20 cellular contexts compared by ENCODE assay signal in the genomic region with DNA sequence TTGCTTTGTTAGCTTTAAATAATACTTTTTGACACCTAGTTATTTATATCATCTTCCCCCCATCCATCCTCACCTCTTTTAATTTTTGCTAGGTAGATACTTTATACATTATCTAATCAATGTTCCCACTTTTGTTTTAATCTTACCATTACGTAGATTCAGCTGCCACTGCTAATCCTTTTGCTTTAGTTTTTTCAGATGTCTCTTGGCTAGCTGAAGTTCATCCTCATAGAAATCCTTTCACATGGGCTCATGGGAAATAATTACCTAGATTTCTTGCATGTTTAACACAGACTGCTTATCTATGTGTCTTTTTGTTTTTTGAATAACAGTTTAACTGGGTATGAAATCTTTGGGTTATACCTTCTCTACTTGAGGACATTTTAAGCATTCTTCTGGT.
DNase-seq lines count a peak whose midpoint lies in the region; ATAC-seq and TF ChIP-seq lines count a peak whose summit lies in the region.
"Had no signal": no experiment of that assay in that cellular context is flagged by ENCODE, and none has a peak within 500 bp of the region (broad histone marks: within the 10 kb centered on the region; RNA-seq: fewer than 3 reads in every experiment).

No MANE protein-coding gene starts in this region.

- peak overlapping the region; percentile 20 for H3K27ac Mint-ChIP-seq in activated CD8-positive, alpha-beta memory T cell treated with anti-CD3 and anti-CD28 coated beads, Interleukin-2, amount 10 ng/mL, durations not matched to agents 7 days and 5 days
- peak overlapping the region; percentile 65 for H3K27ac Mint-ChIP-seq in activated B cell treated with CpG ODN at 0.5 μM for 24 hours
- H3K27ac Mint-ChIP-seq in stimulated activated memory B cell treated with anti-CD40 and anti-IgM and Interleukin-4, amounts not matched to agents 10 μg/mL and 1 μg/mL and 100 μg/mL, for 72 hours: peak overlapping the region; percentile 38
- H3K27ac Mint-ChIP-seq in T-helper 2 cell treated with Interferon-gamma antibody and Interleukin-4, amounts not matched to agents 5 μg/mL and 100 μg/mL, for 36 hours: no peak overlapping the region
- H3K27ac Mint-ChIP-seq: activated naive CD4-positive, alpha-beta T cell treated with anti-CD3 and anti-CD28 coated beads for 36 hours; nephron progenitor cell had no signal

- H3K36me3 Mint-ChIP-seq in activated CD8-positive, alpha-beta memory T cell treated with anti-CD3 and anti-CD28 coated beads, Interleukin-2, amount 10 ng/mL, durations not matched to agents 7 days and 5 days: peaks cover 37% of the 10 kb centered on the region
- peaks cover 3% of the 10 kb centered on the region for H3K36me3 Mint-ChIP-seq in activated B cell treated with CpG ODN at 0.5 μM for 24 hours (ENCODE audit: low read depth)
- H3K36me3 Mint-ChIP-seq in stimulated activated memory B cell treated with anti-CD40 and anti-IgM and Interleukin-4, amounts not matched to agents 10 μg/mL and 1 μg/mL and 100 μg/mL, for 72 hours: peaks cover 36% of the 10 kb centered on the region
- H3K36me3 Mint-ChIP-seq in T-helper 2 cell treated with Interferon-gamma antibody and Interleukin-4, amounts not matched to agents 5 μg/mL and 100 μg/mL, for 36 hours (ENCODE audit: low read depth): peaks cover 38% of the 10 kb centered on the region

- ATAC-seq in activated CD8-positive, alpha-beta memory T cell treated with anti-CD3 and anti-CD28 coated beads, Interleukin-2, amount 10 ng/mL, durations not matched to agents 7 days and 5 days: no peak
- ATAC-seq in activated B cell treated with CpG ODN at 0.5 μM for 24 hours (ENCODE audit: low read depth): no peak
- no peak for ATAC-seq in stimulated activated memory B cell treated with anti-CD40 and anti-IgM and Interleukin-4, amounts not matched to agents 10 μg/mL and 1 μg/mL and 100 μg/mL, for 72 hours
- ATAC-seq: A549, psoas muscle had no signal

- H3K27ac ChIP-seq in KMS-11: no peak overlapping the region
- H3K27ac ChIP-seq: A549, C4-2B, coronary artery, psoas muscle had no signal

- POLR2A ChIA-PET in activated B cell treated with CpG ODN at 0.5 μM for 24 hours (lab: Charles Lee): interaction anchor here (1.0 to 1.8 kb wide), 2 partner anchors 22 to 59 kb away, joined by 4 to 5 read pairs; no protein-coding TSS in a partner anchor

- H3K4me2 ChIP-seq in KMS-11: peak overlapping the region; percentile 9
- H3K4me2 ChIP-seq: A549, smooth muscle cell had no signal

- no peaks in the 10 kb centered on the region for H3K36me3 ChIP-seq in KMS-11 (ENCODE audit: insufficient read depth)

- peaks cover 65% of the 10 kb centered on the region for H3K4me1 ChIP-seq in KMS-11 (ENCODE audit: low read depth, poor library complexity, severe bottlenecking)

- H3K9me3 Mint-ChIP-seq in activated CD8-positive, alpha-beta memory T cell treated with anti-CD3 and anti-CD28 coated beads, Interleukin-2, amount 10 ng/mL, durations not matched to agents 7 days and 5 days (ENCODE audit: low read depth): peaks cover 12% of the 10 kb centered on the region
- no peaks in the 10 kb centered on the region for H3K9me3 Mint-ChIP-seq in activated B cell treated with CpG ODN at 0.5 μM for 24 hours
- H3K9me3 Mint-ChIP-seq in stimulated activated memory B cell treated with anti-CD40 and anti-IgM and Interleukin-4, amounts not matched to agents 10 μg/mL and 1 μg/mL and 100 μg/mL, for 72 hours: peaks cover 9% of the 10 kb centered on the region
- H3K9me3 Mint-ChIP-seq in T-helper 2 cell treated with Interferon-gamma antibody and Interleukin-4, amounts not matched to agents 5 μg/mL and 100 μg/mL, for 36 hours: peaks cover 34% of the 10 kb centered on the region

- DNase-seq in activated CD8-positive, alpha-beta memory T cell treated with anti-CD3 and anti-CD28 coated beads, Interleukin-2, amount 10 ng/mL, durations not matched to agents 7 days and 5 days: no peak
- no peak for DNase-seq in activated CD8-positive, alpha-beta memory T cell treated with anti-CD3 and anti-CD28 coated beads, Interleukin-2, amount 50 U/mL, for 4 hours
- no peak for DNase-seq in activated B cell treated with CpG ODN at 0.5 μM for 24 hours
- no peak for DNase-seq in NCI-H1092 treated with DMSO at 0.1 percent for 48 hours (lab: John Stamatoyannopoulos, UW)
- DNase-seq in T-helper 2 cell treated with Interferon-gamma antibody and Interleukin-4, amounts not matched to agents 5 μg/mL and 100 μg/mL, for 36 hours (ENCODE audit: low spot score): no peak
- no peak for DNase-seq in NOMO-1 treated with DMSO at 0.1 percent for 48 hours (lab: John Stamatoyannopoulos, UW; ENCODE audit: unreplicated experiment)
- DNase-seq: activated CD4-positive, alpha-beta T cell treated with anti-CD3 and anti-CD28 coated beads for 1 hour; activated naive CD4-positive, alpha-beta T cell treated with anti-CD3 and anti-CD28 coated beads for 36 hours; EL; NCI-H510A treated with DMSO at 0.1 percent for 48 hours; nephron progenitor cell; psoas muscle; stimulated activated CD8-positive, alpha-beta memory T cell treated with anti-CD3 and anti-CD28 coated beads, Interleukin-4, amount 100 ng/mL, for 48 hours; T1000 had no signal

- no peak overlapping the region for H2AFZ ChIP-seq in KMS-11 (ENCODE audit: low read depth)

- H3K4me3 Mint-ChIP-seq in activated CD8-positive, alpha-beta memory T cell treated with anti-CD3 and anti-CD28 coated beads, Interleukin-2, amount 10 ng/mL, durations not matched to agents 7 days and 5 days: no peak overlapping the region
- peak overlapping the region; percentile 60 for H3K4me3 Mint-ChIP-seq in activated B cell treated with CpG ODN at 0.5 μM for 24 hours
- H3K4me3 Mint-ChIP-seq in stimulated activated memory B cell treated with anti-CD40 and anti-IgM and Interleukin-4, amounts not matched to agents 10 μg/mL and 1 μg/mL and 100 μg/mL, for 72 hours: peak overlapping the region; percentile 2
- no peak overlapping the region for H3K4me3 Mint-ChIP-seq in T-helper 2 cell treated with Interferon-gamma antibody and Interleukin-4, amounts not matched to agents 5 μg/mL and 100 μg/mL, for 36 hours
- H3K4me3 Mint-ChIP-seq: activated naive CD4-positive, alpha-beta T cell treated with anti-CD3 and anti-CD28 coated beads for 36 hours; nephron progenitor cell had no signal

- CTCF ChIA-PET in activated CD8-positive, alpha-beta memory T cell treated with anti-CD3 and anti-CD28 coated beads, Interleukin-2, amount 10 ng/mL, durations not matched to agents 7 days and 5 days (lab: Charles Lee): interaction anchor here (2.5 to 2.6 kb wide), 2 partner anchors 14 to 22 kb away, joined by 12 read pairs; no protein-coding TSS in a partner anchor
- CTCF ChIA-PET in activated B cell treated with CpG ODN at 0.5 μM for 24 hours (lab: Charles Lee): no interaction called here

- intact Hi-C loops in activated B cell treated with CpG ODN at 0.5 μM for 24 hours (cut with micrococcal nuclease): no loop called here

- H3K4me3 ChIP-seq in KMS-11 (IDR thresholded peaks at IDR 0.05; ENCODE audit: insufficient read depth, low read depth, low read length): no peak overlapping the region
- H3K4me3 ChIP-seq: A549, coronary artery, psoas muscle, smooth muscle cell had no signal

- TF ChIP-seq CTCF in KMS-11 (conservative IDR thresholded peaks at IDR 0.05; ENCODE audit: low read depth, low read length): no peak
- no peak for TF ChIP-seq CTCF in activated B cell treated with CpG ODN at 0.5 μM for 24 hours (IDR thresholded peaks at IDR 0.05)

- H3K27me3 Mint-ChIP-seq in activated CD8-positive, alpha-beta memory T cell treated with anti-CD3 and anti-CD28 coated beads, Interleukin-2, amount 10 ng/mL, durations not matched to agents 7 days and 5 days: no peaks in the 10 kb centered on the region
- H3K27me3 Mint-ChIP-seq in activated B cell treated with CpG ODN at 0.5 μM for 24 hours: no peaks in the 10 kb centered on the region
- H3K27me3 Mint-ChIP-seq in stimulated activated memory B cell treated with anti-CD40 and anti-IgM and Interleukin-4, amounts not matched to agents 10 μg/mL and 1 μg/mL and 100 μg/mL, for 72 hours: no peaks in the 10 kb centered on the region
- no peaks in the 10 kb centered on the region for H3K27me3 Mint-ChIP-seq in T-helper 2 cell treated with Interferon-gamma antibody and Interleukin-4, amounts not matched to agents 5 μg/mL and 100 μg/mL, for 36 hours (ENCODE audit: low read depth)

- H3K27me3 ChIP-seq in KMS-11 (ENCODE audit: insufficient read depth, low read depth): no peaks in the 10 kb centered on the region

- no peaks in the 10 kb centered on the region for H4K20me1 ChIP-seq in KMS-11 (ENCODE audit: insufficient read depth)

- peaks cover 95% of the 10 kb centered on the region for H3K79me2 ChIP-seq in KMS-11 (ENCODE audit: insufficient read depth, low read depth)

- H3K9ac ChIP-seq in KMS-11: no peak overlapping the region

- peaks cover 56% of the 10 kb centered on the region for H3K4me1 Mint-ChIP-seq in activated CD8-positive, alpha-beta memory T cell treated with anti-CD3 and anti-CD28 coated beads, Interleukin-2, amount 10 ng/mL, durations not matched to agents 7 days and 5 days
- peaks cover 71% of the 10 kb centered on the region for H3K4me1 Mint-ChIP-seq in activated B cell treated with CpG ODN at 0.5 μM for 24 hours
- H3K4me1 Mint-ChIP-seq in stimulated activated memory B cell treated with anti-CD40 and anti-IgM and Interleukin-4, amounts not matched to agents 10 μg/mL and 1 μg/mL and 100 μg/mL, for 72 hours: peaks cover 92% of the 10 kb centered on the region
- H3K4me1 Mint-ChIP-seq in T-helper 2 cell treated with Interferon-gamma antibody and Interleukin-4, amounts not matched to agents 5 μg/mL and 100 μg/mL, for 36 hours (ENCODE audit: low read depth): peaks cover 62% of the 10 kb centered on the region
- H3K4me1 Mint-ChIP-seq: nephron progenitor cell had no signal

Comparison
In these comparisons a context has a peak if more than half of its experiments do, and no peak if none do; other contexts are left out.
1. H3K4me3 Mint-ChIP-seq: peak in activated B cell treated with CpG ODN at 0.5 μM for 24 hours (single experiment) and stimulated activated memory B cell treated with anti-CD40 and anti-IgM and Interleukin-4, amounts not matched to agents 10 μg/mL and 1 μg/mL and 100 μg/mL, for 72 hours (single experiment); none in activated CD8-positive, alpha-beta memory T cell treated with anti-CD3 and anti-CD28 coated beads, Interleukin-2, amount 10 ng/mL, durations not matched to agents 7 days and 5 days (single experiment) and T-helper 2 cell treated with Interferon-gamma antibody and Interleukin-4, amounts not matched to agents 5 μg/mL and 100 μg/mL, for 36 hours (single experiment).